10 cellular contexts compared by ENCODE assay signal in the genomic region with DNA sequence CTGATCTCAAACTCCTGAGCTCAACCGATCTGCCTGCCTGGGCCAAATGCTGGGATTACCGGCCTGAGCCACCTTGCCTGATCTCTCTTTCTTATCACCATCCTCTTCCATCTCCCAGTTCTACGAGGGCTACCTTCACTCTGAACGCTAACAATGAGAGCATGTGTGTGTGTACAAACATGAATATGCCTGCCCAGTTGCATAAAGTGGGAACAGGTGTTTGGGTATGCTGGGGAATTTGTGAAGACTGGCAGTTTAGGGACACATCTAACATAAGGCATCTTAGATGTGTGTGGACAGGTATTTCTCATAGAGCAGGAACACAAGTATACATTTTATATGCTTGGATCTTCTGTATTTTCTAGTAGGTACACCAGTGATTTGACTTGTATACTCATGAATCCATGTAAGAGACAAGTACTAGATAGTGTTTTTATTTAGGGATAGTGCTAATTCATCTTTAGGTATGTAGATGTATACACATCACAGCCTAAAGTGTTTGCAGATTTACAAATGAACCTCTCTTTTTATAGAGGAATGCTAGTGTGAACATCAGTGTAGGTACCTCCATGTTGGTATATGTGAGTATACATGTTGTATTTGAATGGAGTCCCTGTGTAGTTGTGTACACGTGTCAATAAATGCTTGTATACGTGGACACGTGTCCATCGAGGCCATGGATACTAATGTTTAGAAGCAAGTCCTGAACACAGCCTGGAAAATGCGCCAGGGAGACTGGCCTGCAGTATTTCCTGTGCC. TPM values are rescaled to one million over a fixed set of nuclear protein-coding genes. Genes with fewer than 3 reads are reported as not detected.
DNase-seq lines count a peak whose midpoint lies in the region; ATAC-seq and TF ChIP-seq lines count a peak whose summit lies in the region.
"Had no signal": no experiment of that assay in that cellular context is flagged by ENCODE, and none has a peak within 500 bp of the region (broad histone marks: within the 10 kb centered on the region; RNA-seq: fewer than 3 reads in every experiment).

No MANE protein-coding gene starts in this region.

- no peaks in the 10 kb centered on the region for H3K9me3 Mint-ChIP-seq in natural killer cell

- dilution Hi-C loops in IMR-90 (cut with HindIII; ENCODE audit: low sequenced_read_pairs, unreplicated experiment) = no loop called here

- H3K4ac ChIP-seq in IMR-90 (ENCODE audit: low read depth, low read length) = no peak overlapping the region

- H2BK5ac ChIP-seq in IMR-90 (ENCODE audit: low read depth, low read length, poor library complexity, severe bottlenecking) = no peak overlapping the region

- peak overlapping the region; percentile 73 for H3K4me2 ChIP-seq in IMR-90 (ENCODE audit: low read depth, low read length)

- peaks cover 21% of the 10 kb centered on the region for H3K9me3 ChIP-seq in IMR-90 (ENCODE audit: control insufficient read depth, insufficient read depth, low read length)

- peak overlapping the region; percentile 39 for H3K4me3 ChIP-seq in BJ (ENCODE audit: low read depth, low read length)
- peak overlapping the region; percentile 22; the same call in 1 of the 2 replicates for H3K4me3 ChIP-seq in IMR-90 (ENCODE audit: insufficient read depth, low read depth, low read length)
- H3K4me3 ChIP-seq in cardiac fibroblast (replicated peaks in 1 of 2; ENCODE audit: low read depth in 2 of 2, low read length in 2 of 2) = peak overlapping the region; percentile 31 to 40

- intact Hi-C loops in IMR-90 (cut with micrococcal nuclease) = no loop called here
- intact Hi-C loops in natural killer cell (cut with micrococcal nuclease) = no loop called here

- peaks cover 77% of the 10 kb centered on the region for H3K27me3 ChIP-seq in BJ (ENCODE audit: control insufficient read depth, insufficient read depth, low read length)
- peaks cover 98% of the 10 kb centered on the region for H3K27me3 ChIP-seq in IMR-90 (ENCODE audit: control insufficient read depth, insufficient read depth, low read length)

- BruUV-seq in IMR-90 (replicated peaks; lab: Mats Ljungman, UMichigan) = no TSS peak

- H3K14ac ChIP-seq in IMR-90 (replicated peaks; ENCODE audit: low read depth, low read length) = no peak overlapping the region

- TF ChIP-seq CTCF in BJ (IDR thresholded peaks at IDR 0.05; ENCODE audit: insufficient read depth, low read depth, low read length) (no peak), IMR-90 (conservative IDR thresholded peaks at IDR 0.05; ENCODE audit: low read depth, low read length) (no peak), cardiac fibroblast (IDR thresholded peaks at IDR 0.05; ENCODE audit: low read depth, low read length) (no peak), natural killer cell (IDR thresholded peaks at IDR 0.05) (no peak)

- DNase-seq in BJ (ENCODE audit: low read depth) (no peak), IMR-90 (no peak), cardiac fibroblast (ENCODE audit: low read depth in 2 of 2) (no peak), natural killer cell (no peak), KBM-7 (no peak), NOMO-1 treated with DMSO at 0.1 percent for 48 hours (lab: John Stamatoyannopoulos, UW; ENCODE audit: unreplicated experiment) (no peak)
- DNase-seq: SHP77 treated with DMSO at 0.1 percent for 48 hours had no signal

- no peaks in the 10 kb centered on the region for H3K36me3 Mint-ChIP-seq in natural killer cell

- 0% methylated on average over 1 of the region's 9 CpGs; no CpG with 5 or more reads in 1 of the 2 experiments for WGBS in IMR-90 (ENCODE audit: extremely low coverage in 2 of 2, insufficient read length in 1 of 2), 2 experiments

- H3K18ac ChIP-seq in IMR-90 (ENCODE audit: low read depth, low read length) = no peak overlapping the region

- no peak for TF ChIP-seq POLR2A in IMR-90 (IDR thresholded peaks at IDR 0.05; ENCODE audit: low read depth, low read length)

- no peak overlapping the region for H4K8ac ChIP-seq in IMR-90 (ENCODE audit: low read depth in 2 of 2, low read length in 2 of 2)

- H3K9ac ChIP-seq in IMR-90 (ENCODE audit: low read depth, low read length) = 0 out of 2 replicates have a peak overlapping the region, but pooled peaks have one; percentile 35

- H3K27me3 Mint-ChIP-seq in natural killer cell (ENCODE audit: low read depth in 2 of 2) = peaks cover 59 to 79% of the 10 kb centered on the region in 2 donors

- peaks cover 5% of the 10 kb centered on the region for H4K20me1 ChIP-seq in IMR-90 (ENCODE audit: insufficient read depth, low read length)

- H2AK9ac ChIP-seq in IMR-90 (replicated peaks; ENCODE audit: low read depth, low read length, poor library complexity) = no peak overlapping the region

- no peak overlapping the region for H2BK15ac ChIP-seq in IMR-90 (ENCODE audit: low read depth, low read length)

- peaks cover 47 to 78% of the 10 kb centered on the region in 2 donors for H3K4me1 Mint-ChIP-seq in natural killer cell

- H3K27ac ChIP-seq in IMR-90 (ENCODE audit: insufficient read depth, low read length) = no peak overlapping the region

- H3K23ac ChIP-seq in IMR-90 (ENCODE audit: low read depth, low read length) = no peak overlapping the region

- H4K91ac ChIP-seq in IMR-90 (ENCODE audit: insufficient read depth, low read depth, low read length) = no peak overlapping the region

- H4K5ac ChIP-seq in IMR-90 (ENCODE audit: low read depth, low read length) = no peak overlapping the region

- CTCF ChIA-PET in BJ (lab: Yijun Ruan, JAX) = interaction anchor here (2.3 to 4.2 kb wide), 2 partner anchors 16 to 29 kb away, joined by 13 to 19 read pairs; a partner anchor contains a TSS
- CTCF ChIA-PET in IMR-90 (lab: Yijun Ruan, JAX) = interaction anchor here (1.3 kb wide), 1 partner anchor 16 kb away, joined by 5 read pairs; no protein-coding TSS in a partner anchor

- H3K4me1 ChIP-seq in IMR-90 (ENCODE audit: control insufficient read depth, insufficient read depth, low read length) = no peaks in the 10 kb centered on the region

- H3K79me1 ChIP-seq in IMR-90 (ENCODE audit: low read depth in 1 of 2, low read length in 2 of 2) = no peaks in the 10 kb centered on the region

- TF ChIP-seq RAD21 in IMR-90 (IDR thresholded peaks at IDR 0.05; ENCODE audit: low read length) = no peak

- H2BK120ac ChIP-seq in IMR-90 (ENCODE audit: low read depth, low read length) = no peak overlapping the region

- no peaks in the 10 kb centered on the region for H3K9me1 ChIP-seq in IMR-90 (ENCODE audit: insufficient read depth, low read length)

- in situ Hi-C loops in IMR-90 (cut with MboI; ENCODE audit: low sequenced_read_pairs) = no loop called here
- in situ Hi-C loops in KBM-7 (cut with MboI; ENCODE audit: low pct_unique_long_range_greater_than_20kb, low sequenced_read_pairs) = no loop called here

- ATAC-seq in IMR-90 (ENCODE audit: low read depth) = no peak
- no peak for ATAC-seq in natural killer cell
- ATAC-seq in GM18498 (IDR thresholded peaks at IDR 0.05; ENCODE audit: unreplicated experiment) = no peak
- ATAC-seq in HG03565 (IDR thresholded peaks at IDR 0.05; ENCODE audit: unreplicated experiment) = no peak

- POLR2A ChIA-PET in BJ (lab: Charles Lee) = no interaction called here
- POLR2A ChIA-PET in IMR-90 (lab: Charles Lee; ENCODE audit: unreplicated experiment) = no interaction called here

- no peak overlapping the region for H2BK20ac ChIP-seq in IMR-90 (ENCODE audit: low read depth, low read length)

- H2AFZ ChIP-seq in IMR-90 (replicated peaks; ENCODE audit: low read length, poor library complexity) = peak overlapping the region; percentile 52

- H3K36me3 ChIP-seq in BJ (ENCODE audit: control insufficient read depth, insufficient read depth, low read length) = no peaks in the 10 kb centered on the region
- H3K36me3 ChIP-seq in IMR-90 (ENCODE audit: control insufficient read depth, insufficient read depth, low read length) = no peaks in the 10 kb centered on the region

- no peak overlapping the region for H2AK5ac ChIP-seq in IMR-90 (ENCODE audit: low read depth, low read length)

- H3K56ac ChIP-seq in IMR-90 (ENCODE audit: extremely low read depth, insufficient read depth, low read length) = no peak overlapping the region

- H3K4me3 Mint-ChIP-seq in natural killer cell = peak overlapping the region; percentile 66

- no peak overlapping the region for H3K27ac Mint-ChIP-seq in natural killer cell

TF ChIP-seq in IMR-90, 13 proteins besides CTCF, POLR2A, EP300 and RAD21 (continues in another document):
- TF ChIP-seq MAZ (IDR thresholded peaks at IDR 0.05; ENCODE audit: borderline replicate concordance, low read depth, low read length) (no peak), FOS (IDR thresholded peaks at IDR 0.05; ENCODE audit: low read depth, low read length) (no peak), MAFK (IDR thresholded peaks at IDR 0.05; ENCODE audit: low read depth, low read length) (no peak), CEBPB (IDR thresholded peaks at IDR 0.05; ENCODE audit: low read depth, low read length) (no peak), MXI1 (IDR thresholded peaks at IDR 0.05; ENCODE audit: borderline replicate concordance, low read depth, low read length) (no peak), RFX5 (IDR thresholded peaks at IDR 0.05; ENCODE audit: low read depth, low read length) (no peak), CHD1 (IDR thresholded peaks at IDR 0.05; ENCODE audit: low read depth, low read length) (no peak), RCOR1 (IDR thresholded peaks at IDR 0.05; ENCODE audit: insufficient replicate concordance, low read length) (no peak)
- TF ChIP-seq, protein P1, sequence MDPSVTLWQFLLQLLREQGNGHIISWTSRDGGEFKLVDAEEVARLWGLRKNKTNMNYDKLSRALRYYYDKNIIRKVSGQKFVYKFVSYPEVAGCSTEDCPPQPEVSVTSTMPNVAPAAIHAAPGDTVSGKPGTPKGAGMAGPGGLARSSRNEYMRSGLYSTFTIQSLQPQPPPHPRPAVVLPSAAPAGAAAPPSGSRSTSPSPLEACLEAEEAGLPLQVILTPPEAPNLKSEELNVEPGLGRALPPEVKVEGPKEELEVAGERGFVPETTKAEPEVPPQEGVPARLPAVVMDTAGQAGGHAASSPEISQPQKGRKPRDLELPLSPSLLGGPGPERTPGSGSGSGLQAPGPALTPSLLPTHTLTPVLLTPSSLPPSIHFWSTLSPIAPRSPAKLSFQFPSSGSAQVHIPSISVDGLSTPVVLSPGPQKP (IDR thresholded peaks at IDR 0.05; ENCODE audit: borderline replicate concordance, low read depth, low read length) = no peak

RNA-seq across cellular contexts. Expression of a gene that starts 1.2 kb away (rescaled TPM):
- polyA plus RNA-seq in BJ (2011; rRNA removed) = 0.18 and 0.29 TPM in 2 replicates
- polyA minus RNA-seq in BJ (2011; rRNA and poly(A)+ RNA removed) = not detected in 2 replicates
- total RNA-seq in IMR-90 (2012; rRNA removed) = not detected in 2 replicates
- polyA plus RNA-seq in IMR-90 (2012; rRNA removed) = not detected in 2 replicates
- not detected in 2 replicates for polyA plus RNA-seq in IMR-90 (2012; cell fraction: cytosol; rRNA removed)
- polyA plus RNA-seq in IMR-90 (2012; cell fraction: nucleus; rRNA removed; ENCODE audit: low replicate concordance) = 0.13 and 0.17 TPM in 2 replicates
- total RNA-seq in natural killer cell = 1 to 10 TPM in 1 of 3 donors, under 1 TPM in 1, not detected in 1; 0.35 to 1.1 TPM
- total RNA-seq: dermis microvascular lymphatic vessel endothelial cell had no signal

RNA-seq across cellular contexts. Expression of a gene that starts 27.2 kb away (rescaled TPM):
- polyA plus RNA-seq in BJ (2011; rRNA removed) (0.06 TPM in 1 of 2 replicates, not detected in the other), IMR-90 (2012; rRNA removed) (not detected in 2 replicates)
- not detected in 2 replicates for polyA minus RNA-seq in BJ (2011; rRNA and poly(A)+ RNA removed)
- total RNA-seq in IMR-90 (2012; rRNA removed) (not detected in 2 replicates), natural killer cell (not detected)
- not detected in 2 replicates for polyA plus RNA-seq in IMR-90 (2012; cell fraction: cytosol; rRNA removed)
- not detected in 2 replicates for polyA plus RNA-seq in IMR-90 (2012; cell fraction: nucleus; rRNA removed; ENCODE audit: low replicate concordance)
- total RNA-seq: dermis microvascular lymphatic vessel endothelial cell had no signal
